Comparison of ENCODE assay signal across 26 cellular contexts in genomic region chr16:6701096-6701495, GRCh38.
"Had no signal": no experiment of that assay in that cellular context is flagged by ENCODE, and none has a peak within 500 bp of the region (broad histone marks: within the 10 kb centered on the region; RNA-seq: fewer than 3 reads in every experiment).

No MANE protein-coding gene starts in this region.

- H3K4me1 Mint-ChIP-seq: endodermal cell, immature natural killer cell had no signal

- ATAC-seq: effector memory CD8-positive, alpha-beta T cell; esophagus mucosa; gastrocnemius medialis; heart left ventricle; left cardiac atrium; left lung; left ventricle myocardium superior; lower lobe of right lung had no signal

- DNase-seq: colonic mucosa; cortex of kidney; effector CD8-positive, alpha-beta T cell; effector memory CD8-positive, alpha-beta T cell; endodermal cell; erythroblast; esophagus squamous epithelium; foreskin fibroblast; foreskin melanocyte; gastrocnemius medialis; heart left ventricle; hypothalamus; immature natural killer cell; islet precursor cell; kidney; left cardiac atrium; left lung; left ventricle myocardium superior; lower lobe of right lung; mesenchymal stem cell; midbrain had no signal

- H3K4me3 ChIP-seq: colonic mucosa, esophagus squamous epithelium, gastrocnemius medialis, heart left ventricle, hepatocyte, left lung, lower lobe of right lung had no signal

- H3K27ac ChIP-seq: colonic mucosa, epithelial cell of prostate, esophagus squamous epithelium, gastrocnemius medialis, heart left ventricle, hepatocyte, left lung, lower lobe of right lung had no signal

- H3K9me3 Mint-ChIP-seq: dendritic cell treated with granulocyte-macrophage colony-stimulating factor and Interleukin-4, amounts not matched to agents 40 ng/mL and 50 ng/mL, for 4 days; endodermal cell had no signal

- H3K4me3 Mint-ChIP-seq: dendritic cell treated with granulocyte-macrophage colony-stimulating factor and Interleukin-4, amounts not matched to agents 40 ng/mL and 50 ng/mL, for 4 days; effector memory CD8-positive, alpha-beta T cell; endodermal cell; immature natural killer cell had no signal

- H3K9me3 ChIP-seq: colonic mucosa, esophagus squamous epithelium, gastrocnemius medialis, lower lobe of right lung had no signal

- H3K27me3 ChIP-seq: colonic mucosa, esophagus squamous epithelium, gastrocnemius medialis, hepatocyte, left lung had no signal

- H3K27ac Mint-ChIP-seq: dendritic cell treated with granulocyte-macrophage colony-stimulating factor and Interleukin-4, amounts not matched to agents 40 ng/mL and 50 ng/mL, for 4 days; effector memory CD8-positive, alpha-beta T cell; endodermal cell; immature natural killer cell had no signal

- H2AFZ ChIP-seq: hepatocyte had no signal

- H3K36me3 ChIP-seq: colonic mucosa, esophagus squamous epithelium, gastrocnemius medialis, heart left ventricle, left lung, lower lobe of right lung had no signal

- H3K4me2 ChIP-seq: hepatocyte had no signal

- H3K4me1 ChIP-seq: colonic mucosa, esophagus squamous epithelium, gastrocnemius medialis, heart left ventricle, left lung, lower lobe of right lung had no signal

- H3K79me2 ChIP-seq: hepatocyte had no signal

- H3K27me3 Mint-ChIP-seq: dendritic cell treated with granulocyte-macrophage colony-stimulating factor and Interleukin-4, amounts not matched to agents 40 ng/mL and 50 ng/mL, for 4 days; effector memory CD8-positive, alpha-beta T cell had no signal

- FAIRE-seq: endometrium, kidney had no signal
